ENCODE assay signal across 1 cellular context in the genomic region with DNA sequence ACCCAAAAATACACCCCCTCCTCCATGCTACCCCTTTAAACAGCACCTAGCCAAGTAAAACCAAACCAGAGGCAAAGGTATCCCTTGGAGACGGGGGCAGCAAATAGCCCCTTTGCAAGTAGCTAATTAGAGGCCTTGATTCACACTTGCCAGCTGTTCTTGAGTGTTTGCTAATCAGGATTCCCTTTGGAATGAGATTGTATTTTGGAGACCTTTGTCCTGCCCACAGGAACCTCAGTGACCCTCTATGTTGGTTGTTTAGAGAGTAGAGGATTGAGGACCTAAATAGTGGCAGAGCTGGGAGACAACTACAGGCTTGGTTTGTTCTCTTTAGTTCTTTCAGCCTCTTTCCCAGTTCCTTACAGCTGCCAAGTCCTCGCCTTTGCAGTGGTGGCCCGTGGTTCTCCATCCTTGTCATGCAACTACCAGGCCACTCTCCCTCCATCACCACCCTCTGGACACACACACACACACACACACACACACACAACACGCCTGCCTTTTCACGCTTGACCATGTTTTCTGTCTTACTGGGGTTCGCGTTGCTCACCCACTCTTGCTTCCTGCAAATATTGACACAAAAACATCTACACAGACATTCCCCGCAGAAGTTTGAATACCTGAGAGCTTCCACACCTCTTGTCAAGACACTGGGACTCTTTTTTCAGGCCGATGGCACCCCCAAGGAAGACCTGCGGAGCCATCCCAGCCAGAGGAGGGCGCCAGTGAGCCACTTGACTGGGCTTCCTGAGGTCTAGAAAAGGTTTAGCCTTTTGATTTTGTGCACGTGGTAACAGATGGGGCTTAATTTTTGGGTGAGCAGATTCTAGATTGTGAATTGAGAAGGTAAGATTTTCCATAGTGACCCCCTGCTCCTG.
TF ChIP-seq lines count a peak whose summit lies in the region.

No MANE protein-coding gene starts in this region.

TF ChIP-seq in IMR-90, 13 proteins besides CTCF, POLR2A, EP300 and RAD21:
- no peak for TF ChIP-seq NFE2L2 (IDR thresholded peaks at IDR 0.05; ENCODE audit: low read depth, low read length)
- no peak for TF ChIP-seq CHD1 (IDR thresholded peaks at IDR 0.05; ENCODE audit: low read depth, low read length)
- no peak for TF ChIP-seq RCOR1 (IDR thresholded peaks at IDR 0.05; ENCODE audit: insufficient replicate concordance, low read length)
- peak; percentile 38; the same call in 1 of the 2 replicates for TF ChIP-seq SMC3 (IDR thresholded peaks at IDR 0.05; ENCODE audit: low read depth, low read length)
- TF ChIP-seq, protein P1, sequence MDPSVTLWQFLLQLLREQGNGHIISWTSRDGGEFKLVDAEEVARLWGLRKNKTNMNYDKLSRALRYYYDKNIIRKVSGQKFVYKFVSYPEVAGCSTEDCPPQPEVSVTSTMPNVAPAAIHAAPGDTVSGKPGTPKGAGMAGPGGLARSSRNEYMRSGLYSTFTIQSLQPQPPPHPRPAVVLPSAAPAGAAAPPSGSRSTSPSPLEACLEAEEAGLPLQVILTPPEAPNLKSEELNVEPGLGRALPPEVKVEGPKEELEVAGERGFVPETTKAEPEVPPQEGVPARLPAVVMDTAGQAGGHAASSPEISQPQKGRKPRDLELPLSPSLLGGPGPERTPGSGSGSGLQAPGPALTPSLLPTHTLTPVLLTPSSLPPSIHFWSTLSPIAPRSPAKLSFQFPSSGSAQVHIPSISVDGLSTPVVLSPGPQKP (IDR thresholded peaks at IDR 0.05; ENCODE audit: borderline replicate concordance, low read depth, low read length) = no peak
- TF ChIP-seq RFX5 (IDR thresholded peaks at IDR 0.05; ENCODE audit: low read depth, low read length) = no peak
- TF ChIP-seq BHLHE40 (IDR thresholded peaks at IDR 0.05; ENCODE audit: low read depth, low read length) = no peak
